Comparison of ENCODE assay signal across 15 cellular contexts in the genomic region with DNA sequence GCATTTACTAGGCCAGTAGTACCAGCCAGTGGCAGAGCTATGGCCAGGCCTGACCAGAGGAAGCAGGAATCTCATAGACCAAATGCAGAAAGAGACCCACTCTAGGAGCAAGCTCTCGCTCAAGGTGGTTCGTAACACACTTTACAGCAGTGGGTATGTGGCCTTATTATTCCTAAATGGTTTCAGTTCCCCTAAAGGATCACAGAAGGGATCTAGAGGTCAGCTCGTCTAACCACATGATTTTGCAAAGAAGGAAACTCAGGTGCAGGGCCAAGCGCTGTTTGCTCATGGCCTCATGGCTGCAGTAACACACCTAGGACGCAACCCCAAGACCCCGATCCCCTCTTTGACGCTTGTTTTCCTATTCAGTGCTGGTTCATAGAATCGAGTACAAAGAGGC.
DNase-seq lines count a peak whose midpoint lies in the region; ATAC-seq and TF ChIP-seq lines count a peak whose summit lies in the region.
"Had no signal": no experiment of that assay in that cellular context is flagged by ENCODE, and none has a peak within 500 bp of the region (broad histone marks: within the 10 kb centered on the region; RNA-seq: fewer than 3 reads in every experiment).

No MANE protein-coding gene starts in this region.

- WGBS in heart right ventricle, 2 donors: 90 to 92% methylated on average over 8 of the region's 8 CpGs

- peak; percentile 33 for DNase-seq in GM12865 (ENCODE audit: low read depth)
- no peak for DNase-seq in RWPE1 (ENCODE audit: low spot score)
- DNase-seq in naive thymus-derived CD4-positive, alpha-beta T cell: no peak
- no peak for DNase-seq in NCI-H2171 (lab: John Stamatoyannopoulos, UW)
- no peak for DNase-seq in heart right ventricle
- DNase-seq in KG1 (lab: John Stamatoyannopoulos, UW): no peak
- DNase-seq: activated CD4-positive, alpha-beta T cell treated with anti-CD3 and anti-CD28 coated beads for 4 hours; activated T-cell treated with anti-CD3 and anti-CD28 coated beads, Interleukin-2, amount 50 U/mL, for 72 hours; BE2C; esophagus squamous epithelium; PC-3; right cardiac atrium had no signal

- H3K36me3 Mint-ChIP-seq in naive thymus-derived CD4-positive, alpha-beta T cell: peaks cover 41 to 80% (median 46%) of the 10 kb centered on the region in 5 donors

- H3K27ac ChIP-seq in RWPE1: 0 out of 2 replicates have a peak overlapping the region, but pooled peaks have one; percentile 5
- no peak overlapping the region for H3K27ac ChIP-seq in naive thymus-derived CD4-positive, alpha-beta T cell (ENCODE audit: low read depth, low read length)
- no peak overlapping the region for H3K27ac ChIP-seq in heart right ventricle
- H3K27ac ChIP-seq: esophagus squamous epithelium had no signal

- no peak for TF ChIP-seq CTCF in GM12865 (IDR thresholded peaks at IDR 0.05; ENCODE audit: insufficient read depth, low read depth, low read length, missing control alignments)
- no peak for TF ChIP-seq CTCF in RWPE1 (conservative IDR thresholded peaks at IDR 0.05; ENCODE audit: low read depth)
- no peak for TF ChIP-seq CTCF in heart right ventricle (IDR thresholded peaks at IDR 0.05)

- no peaks in the 10 kb centered on the region for H3K9me3 ChIP-seq in naive thymus-derived CD4-positive, alpha-beta T cell (ENCODE audit: control insufficient read depth in 2 of 3, low read length in 3 of 3)
- H3K9me3 ChIP-seq in heart right ventricle: no peaks in the 10 kb centered on the region
- H3K9me3 ChIP-seq: BE2C, esophagus squamous epithelium had no signal

- no peak overlapping the region for H3K4me3 Mint-ChIP-seq in naive thymus-derived CD4-positive, alpha-beta T cell
- H3K4me3 Mint-ChIP-seq: activated T-cell treated with anti-CD3 and anti-CD28 coated beads, Interleukin-2, amount 50 U/mL, for 72 hours; T-helper 1 cell treated with Interleukin-12 subunit alpha and Interleukin-12 subunit beta and Interleukin-4 antibody, amounts not matched to agents 30 μg/mL and 1 μg/mL, for 36 hours had no signal

- H3K4me1 Mint-ChIP-seq in naive thymus-derived CD4-positive, alpha-beta T cell: peaks cover 0 to 8% (median 0%) of the 10 kb centered on the region in 7 donors

- CTCF ChIA-PET in RWPE1 (lab: Yijun Ruan, JAX): no interaction called here
- CTCF ChIA-PET in naive thymus-derived CD4-positive, alpha-beta T cell (lab: Charles Lee): no interaction called here

- peaks cover 28 to 98% (median 34%) of the 10 kb centered on the region in 3 experiments for H3K36me3 ChIP-seq in naive thymus-derived CD4-positive, alpha-beta T cell (ENCODE audit: control insufficient read depth in 2 of 3, insufficient read depth in 3 of 3, low read length in 3 of 3)
- H3K36me3 ChIP-seq in heart right ventricle: peaks cover 0 to 100% (median 0%) of the 10 kb centered on the region in 9 donors
- H3K36me3 ChIP-seq: BE2C had no signal

- POLR2A ChIA-PET in RWPE1 (lab: Yijun Ruan, JAX; ENCODE audit: low non-redundant PET): no interaction called here
- POLR2A ChIA-PET in naive thymus-derived CD4-positive, alpha-beta T cell (lab: Charles Lee): no interaction called here

- H3K9me3 Mint-ChIP-seq in naive thymus-derived CD4-positive, alpha-beta T cell: peaks cover 0 to 2% (median 0%) of the 10 kb centered on the region in 11 donors
- H3K9me3 Mint-ChIP-seq: activated T-cell treated with anti-CD3 and anti-CD28 coated beads, Interleukin-2, amount 50 U/mL, for 72 hours; T-helper 1 cell treated with Interleukin-12 subunit alpha and Interleukin-12 subunit beta and Interleukin-4 antibody, amounts not matched to agents 30 μg/mL and 1 μg/mL, for 36 hours had no signal

- no peaks in the 10 kb centered on the region for H3K27me3 Mint-ChIP-seq in naive thymus-derived CD4-positive, alpha-beta T cell

- no peaks in the 10 kb centered on the region for H3K27me3 ChIP-seq in naive thymus-derived CD4-positive, alpha-beta T cell (ENCODE audit: control insufficient read depth in 2 of 2, insufficient read depth in 2 of 2, low read length in 2 of 2)
- H3K27me3 ChIP-seq in heart right ventricle: no peaks in the 10 kb centered on the region
- H3K27me3 ChIP-seq: esophagus squamous epithelium had no signal

- intact Hi-C loops in naive thymus-derived CD4-positive, alpha-beta T cell (cut with micrococcal nuclease): loop anchor here in 1 of 2 donors (5.0 kb wide), 1 partner anchor 66 kb away; a partner anchor contains a TSS
- intact Hi-C loops in heart right ventricle (cut with DNase I): no loop called here

- H3K4me3 ChIP-seq in GM12865 (ENCODE audit: low read depth, low read length) (no peak overlapping the region), heart right ventricle (no peak overlapping the region)
- H3K4me3 ChIP-seq in naive thymus-derived CD4-positive, alpha-beta T cell (ENCODE audit: low read length): no peak overlapping the region
- H3K4me3 ChIP-seq: esophagus squamous epithelium had no signal

- H3K27ac Mint-ChIP-seq in naive thymus-derived CD4-positive, alpha-beta T cell: peak overlapping the region in 6 of 9 donors; percentile 8 to 69 (median 50)
- H3K27ac Mint-ChIP-seq: T-helper 1 cell treated with Interleukin-12 subunit alpha and Interleukin-12 subunit beta and Interleukin-4 antibody, amounts not matched to agents 30 μg/mL and 1 μg/mL, for 36 hours had no signal

- no peaks in the 10 kb centered on the region for H3K4me1 ChIP-seq in naive thymus-derived CD4-positive, alpha-beta T cell (ENCODE audit: control insufficient read depth in 2 of 2, insufficient read depth in 2 of 2, low read length in 2 of 2)
- peaks cover 0 to 22% (median 0%) of the 10 kb centered on the region in 9 donors for H3K4me1 ChIP-seq in heart right ventricle
- H3K4me1 ChIP-seq: BE2C, esophagus squamous epithelium had no signal

- ATAC-seq in HG03565 (IDR thresholded peaks at IDR 0.05; ENCODE audit: unreplicated experiment): peak; percentile 53
- ATAC-seq in naive thymus-derived CD4-positive, alpha-beta T cell: peak; percentile 51
- no peak for ATAC-seq in heart right ventricle
- no peak for ATAC-seq in HG03571 (IDR thresholded peaks at IDR 0.05; ENCODE audit: unreplicated experiment)
- ATAC-seq: activated T-cell treated with anti-CD3 and anti-CD28 coated beads, Interleukin-2, amount 50 U/mL, for 72 hours; PC-3; right cardiac atrium had no signal

Comparison
In these comparisons a context has a peak if more than half of its experiments do, and no peak if none do; other contexts are left out.
1. ATAC-seq: peak in HG03565 (single experiment) and naive thymus-derived CD4-positive, alpha-beta T cell (single experiment); none in heart right ventricle (0 of 8) and HG03571 (single experiment).